ENCODE assay signal across 17 cellular contexts in the genomic region with DNA sequence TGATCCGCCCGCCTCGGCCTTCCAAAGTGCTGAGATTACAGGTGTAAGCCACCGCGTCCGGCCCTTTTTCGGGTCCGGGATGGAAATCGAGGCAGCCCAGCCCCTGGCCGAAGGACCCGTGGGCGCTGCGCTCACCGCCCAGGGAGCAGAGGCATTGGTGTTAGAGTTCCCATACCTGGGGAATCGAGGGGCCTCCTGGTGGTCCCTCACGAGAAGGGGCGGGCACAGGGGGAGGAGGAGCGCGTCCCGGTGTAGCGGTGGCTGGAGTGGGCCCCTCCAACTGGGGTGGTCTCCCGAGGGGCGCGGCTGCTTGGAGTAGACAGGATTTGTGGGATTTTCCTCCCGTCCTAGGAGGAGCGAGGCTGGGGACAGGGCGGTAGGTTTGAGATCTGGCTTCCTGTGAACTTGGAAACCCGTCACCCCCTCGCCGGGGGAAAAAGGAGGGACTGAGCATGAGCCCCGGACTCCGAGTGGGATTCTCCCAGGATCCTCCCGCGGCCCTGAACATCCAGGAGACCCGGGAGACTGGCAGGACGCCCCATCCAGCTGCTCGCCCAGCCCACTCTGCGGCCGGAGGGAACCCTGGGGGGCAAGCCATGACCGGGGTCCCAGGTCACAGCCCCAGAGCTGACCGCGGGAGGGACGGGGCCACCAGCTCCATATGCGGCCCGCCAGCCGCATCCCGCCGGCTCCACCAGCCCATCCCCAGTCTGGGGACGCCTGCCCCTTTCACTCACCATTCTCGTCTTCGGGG.
"Had no signal": no experiment of that assay in that cellular context is flagged by ENCODE, and none has a peak within 500 bp of the region (broad histone marks: within the 10 kb centered on the region; RNA-seq: fewer than 3 reads in every experiment).

No MANE protein-coding gene starts in this region.

- H3K4me3 Mint-ChIP-seq: activated naive CD8-positive, alpha-beta T cell treated with anti-CD3 and anti-CD28 coated beads, Interleukin-2, amount 10 ng/mL, durations not matched to agents 7 days and 5 days; effector memory CD8-positive, alpha-beta T cell; T-helper 1 cell treated with Interleukin-12 subunit alpha and Interleukin-12 subunit beta and Interleukin-4 antibody, amounts not matched to agents 30 μg/mL and 1 μg/mL, for 36 hours had no signal

- H3K36me3 Mint-ChIP-seq: activated naive CD8-positive, alpha-beta T cell treated with anti-CD3 and anti-CD28 coated beads, Interleukin-2, amount 10 ng/mL, durations not matched to agents 7 days and 5 days; memory B cell had no signal

- ATAC-seq: effector memory CD8-positive, alpha-beta T cell had no signal

- H3K27ac Mint-ChIP-seq: activated naive CD8-positive, alpha-beta T cell treated with anti-CD3 and anti-CD28 coated beads, Interleukin-2, amount 10 ng/mL, durations not matched to agents 7 days and 5 days; activated T-helper 2 cell treated with anti-CD3 and anti-CD28 coated beads, Interferon-gamma antibody, Interleukin-2, Interleukin-4, amounts not matched to agents 10 μg/mL and 5 μg/mL and 100 μg/mL, durations not matched to agents 14 hours and 24 hours and 36 hours; dendritic cell treated with granulocyte-macrophage colony-stimulating factor and Interleukin-4, amounts not matched to agents 40 ng/mL and 50 ng/mL, for 4 days; effector memory CD8-positive, alpha-beta T cell; memory B cell; T-helper 1 cell treated with Interleukin-12 subunit alpha and Interleukin-12 subunit beta and Interleukin-4 antibody, amounts not matched to agents 30 μg/mL and 1 μg/mL, for 36 hours had no signal

- H3K9me3 Mint-ChIP-seq: activated naive CD8-positive, alpha-beta T cell treated with anti-CD3 and anti-CD28 coated beads, Interleukin-2, amount 10 ng/mL, durations not matched to agents 7 days and 5 days; activated T-helper 2 cell treated with anti-CD3 and anti-CD28 coated beads, Interferon-gamma antibody, Interleukin-2, Interleukin-4, amounts not matched to agents 10 μg/mL and 5 μg/mL and 100 μg/mL, durations not matched to agents 14 hours and 24 hours and 36 hours; dendritic cell treated with granulocyte-macrophage colony-stimulating factor and Interleukin-4, amounts not matched to agents 40 ng/mL and 50 ng/mL, for 4 days; effector memory CD8-positive, alpha-beta T cell; memory B cell; T-helper 1 cell treated with Interleukin-12 subunit alpha and Interleukin-12 subunit beta and Interleukin-4 antibody, amounts not matched to agents 30 μg/mL and 1 μg/mL, for 36 hours had no signal

- H3K27ac ChIP-seq: cardiac muscle cell, thoracic aorta, upper lobe of right lung, WERI-Rb-1 had no signal

- DNase-seq: activated CD4-positive, alpha-beta T cell treated with anti-CD3 and anti-CD28 coated beads, Interleukin-2, amount 50 U/mL, for 48 hours; activated naive CD4-positive, alpha-beta T cell treated with Interleukin-2 at 50 U/mL for 16 hours; activated naive CD8-positive, alpha-beta T cell treated with anti-CD3 and anti-CD28 coated beads, Interleukin-2, amount 10 ng/mL, durations not matched to agents 7 days and 5 days; amygdala; effector memory CD8-positive, alpha-beta T cell; hippocampal formation; small intestine; stimulated activated CD4-positive, alpha-beta T cell treated with anti-CD3 and anti-CD28 coated beads, Interleukin-15, amount 100 ng/mL, for 24 hours; stimulated activated CD4-positive, alpha-beta T cell treated with anti-CD3 and anti-CD28 coated beads, Interleukin-2, amount 100 ng/mL, for 48 hours; upper lobe of right lung had no signal

- H3K36me3 ChIP-seq: cardiac muscle cell, thoracic aorta, upper lobe of right lung, WERI-Rb-1 had no signal

- H3K9me3 ChIP-seq: thoracic aorta, upper lobe of right lung had no signal
